ENCODE assay signal across 8 cellular contexts in the genomic region with DNA sequence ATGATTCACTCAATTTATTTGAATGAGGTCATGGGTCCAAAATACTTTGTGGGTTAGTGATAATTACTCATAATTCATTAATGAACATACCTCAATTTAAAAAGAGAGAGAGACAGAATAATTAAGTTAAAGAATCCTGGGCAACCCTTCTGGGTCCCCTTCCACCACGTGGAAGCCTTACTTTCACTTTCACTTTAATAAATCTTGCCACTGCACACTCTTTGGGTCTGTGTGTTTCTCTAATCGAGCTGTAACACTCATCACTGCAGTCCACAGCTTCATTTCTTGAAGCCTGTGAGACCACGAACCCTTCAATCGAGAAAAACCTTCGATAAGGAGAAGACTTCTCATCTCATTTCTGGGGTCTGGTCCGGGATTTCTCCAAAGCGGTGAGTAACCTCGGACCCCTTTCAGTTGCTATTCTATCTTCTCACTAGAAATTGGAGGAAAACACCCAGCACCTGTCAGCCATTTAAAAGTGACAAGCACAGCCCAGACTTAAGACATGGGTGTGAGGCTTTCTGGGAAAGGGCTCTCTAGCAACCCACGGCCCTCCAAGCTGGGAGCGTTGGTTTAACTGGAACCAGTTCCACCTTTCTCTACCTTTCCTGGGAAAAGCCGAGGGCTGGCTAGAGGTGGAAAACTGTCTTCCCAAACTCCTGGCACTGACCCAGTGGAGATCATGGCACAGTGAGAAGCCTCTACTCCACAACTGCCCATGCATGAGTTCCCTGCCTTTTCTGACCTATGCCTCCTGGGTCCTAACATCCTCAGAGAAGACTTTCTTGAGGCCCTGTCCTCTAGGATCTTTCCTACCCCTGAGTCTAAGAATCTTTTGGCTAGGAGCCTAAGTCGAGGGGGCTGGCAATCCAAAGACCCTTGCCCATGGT.
DNase-seq lines count a peak whose midpoint lies in the region; ATAC-seq, FAIRE-seq and TF ChIP-seq lines count a peak whose summit lies in the region.

No MANE protein-coding gene starts in this region.

- H3K79me2 ChIP-seq in HepG2 (ENCODE audit: insufficient read depth, low read length): no peaks in the 10 kb centered on the region

- peak overlapping the region; percentile 85 for H2AFZ ChIP-seq in HepG2 (ENCODE audit: low read length)

- peak; percentile 14 for DNase-seq in AG08395 (ENCODE audit: low spot score)
- peak; percentile 5 for DNase-seq in HCEC 1CT
- no peak for DNase-seq in activated T-helper 2 cell treated with anti-CD3 and anti-CD28 coated beads, Interferon-gamma antibody, Interleukin-2, Interleukin-4, amounts not matched to agents 10 μg/mL and 5 μg/mL and 100 μg/mL, durations not matched to agents 14 hours and 24 hours and 36 hours (ENCODE audit: low spot score)
- DNase-seq in HepG2 (ENCODE audit: low spot score): no peak
- no peak for DNase-seq in stimulated activated naive CD4-positive, alpha-beta T cell (lab: John Stamatoyannopoulos, UW)
- DNase-seq in cerebellum (ENCODE audit: low spot score): no peak
- DNase-seq in activated gamma-delta T cell treated with Interleukin-2 at 50 U/mL for 16 hours: no peak

- FAIRE-seq in HepG2 (lab: Jason Lieb, UNC): no peak

- H3K4me1 ChIP-seq in HepG2 (ENCODE audit: insufficient read depth, low read length): no peaks in the 10 kb centered on the region

- intact Hi-C loops in activated T-helper 2 cell treated with anti-CD3 and anti-CD28 coated beads, Interferon-gamma antibody, Interleukin-2, Interleukin-4, amounts not matched to agents 10 μg/mL and 5 μg/mL and 100 μg/mL, durations not matched to agents 14 hours and 24 hours and 36 hours (cut with micrococcal nuclease): no loop called here
- intact Hi-C loops in HepG2 (cut with micrococcal nuclease; ENCODE audit: unreplicated experiment): no loop called here

- no peak for TF ChIP-seq RAD21 in HepG2 (CRISPR knock-in tag; IDR thresholded peaks at IDR 0.05)

- no peak for TF ChIP-seq CTCF in HepG2 (CRISPR knock-in tag; IDR thresholded peaks at IDR 0.05)

- H3K27me3 ChIP-seq in HepG2 (ENCODE audit: control insufficient read depth in 1 of 2, insufficient read depth in 2 of 2, low read length in 2 of 2): no peaks in the 10 kb centered on the region

- no TSS peak for BruUV-seq in HepG2 (replicated peaks; lab: Mats Ljungman, UMichigan)

- in situ Hi-C loops in HepG2 (cut with HindIII; ENCODE audit: extremely low pct_ligation_motif_present, low pct_unique_long_range_greater_than_20kb): no loop called here

- no peaks in the 10 kb centered on the region for H4K20me1 ChIP-seq in HepG2 (ENCODE audit: insufficient read depth, low read length)

- peaks cover 9% of the 10 kb centered on the region for H3K36me3 Mint-ChIP-seq in activated T-helper 2 cell treated with anti-CD3 and anti-CD28 coated beads, Interferon-gamma antibody, Interleukin-2, Interleukin-4, amounts not matched to agents 10 μg/mL and 5 μg/mL and 100 μg/mL, durations not matched to agents 14 hours and 24 hours and 36 hours (ENCODE audit: low read depth)

- peaks cover 4% of the 10 kb centered on the region for H3K27me3 Mint-ChIP-seq in activated T-helper 2 cell treated with anti-CD3 and anti-CD28 coated beads, Interferon-gamma antibody, Interleukin-2, Interleukin-4, amounts not matched to agents 10 μg/mL and 5 μg/mL and 100 μg/mL, durations not matched to agents 14 hours and 24 hours and 36 hours (ENCODE audit: low read depth)

- no peak for TF ChIP-seq POLR2A in HepG2 (IDR thresholded peaks at IDR 0.05; ENCODE audit: insufficient read depth in 1 of 2, low read depth in 2 of 2, low read length in 2 of 2)

- no peak overlapping the region for H3K9ac ChIP-seq in HepG2 (ENCODE audit: insufficient read depth, low read depth, low read length)

- TF ChIP-seq EP300 in HepG2 (IDR thresholded peaks at IDR 0.05; ENCODE audit: low read depth in 2 of 2, low read length in 2 of 2): no peak
- no peak for TF ChIP-seq EP300 in HepG2 (CRISPR knock-in tag; IDR thresholded peaks at IDR 0.05; ENCODE audit: borderline replicate concordance)

- no peaks in the 10 kb centered on the region for H3K36me3 ChIP-seq in HepG2 (replicated peaks in 1 of 2; ENCODE audit: control insufficient read depth in 1 of 2, insufficient read depth in 2 of 2, low read length in 2 of 2)

- H3K4me3 Mint-ChIP-seq in activated T-helper 2 cell treated with anti-CD3 and anti-CD28 coated beads, Interferon-gamma antibody, Interleukin-2, Interleukin-4, amounts not matched to agents 10 μg/mL and 5 μg/mL and 100 μg/mL, durations not matched to agents 14 hours and 24 hours and 36 hours (ENCODE audit: low read depth): no peak overlapping the region

- peak overlapping the region; percentile 44 for H3K4me2 ChIP-seq in HepG2 (ENCODE audit: low read depth, low read length)

- H3K27ac ChIP-seq in HepG2 (ENCODE audit: extremely low read length, insufficient read depth, low read length): no peak overlapping the region

- no peaks in the 10 kb centered on the region for H3K9me3 ChIP-seq in HepG2 (ENCODE audit: low read length)

- ATAC-seq in HepG2: no peak; the same call in 2 of the 3 replicates
- no peak for ATAC-seq in GM18907 (IDR thresholded peaks at IDR 0.05; ENCODE audit: unreplicated experiment)

- CTCF ChIA-PET in HepG2 (lab: Yijun Ruan, JAX; ENCODE audit: low intra/inter-chr PET ratio, low total read pairs): no interaction called here

- peaks cover 17% of the 10 kb centered on the region for H3K4me1 Mint-ChIP-seq in activated T-helper 2 cell treated with anti-CD3 and anti-CD28 coated beads, Interferon-gamma antibody, Interleukin-2, Interleukin-4, amounts not matched to agents 10 μg/mL and 5 μg/mL and 100 μg/mL, durations not matched to agents 14 hours and 24 hours and 36 hours (ENCODE audit: low read depth)

- H3K27ac Mint-ChIP-seq in activated T-helper 2 cell treated with anti-CD3 and anti-CD28 coated beads, Interferon-gamma antibody, Interleukin-2, Interleukin-4, amounts not matched to agents 10 μg/mL and 5 μg/mL and 100 μg/mL, durations not matched to agents 14 hours and 24 hours and 36 hours: peak overlapping the region; percentile 15

- peak overlapping the region in 2 of 3 experiments; percentile 25 to 30; a peak in 4 of 6 replicates for H3K4me3 ChIP-seq in HepG2 (replicated peaks in 1 of 3; ENCODE audit: insufficient read depth in 1 of 3, low read depth in 2 of 3, low read length in 3 of 3)

- POLR2A ChIA-PET in HepG2 (lab: Yijun Ruan, JAX): no interaction called here

- peaks cover 20% of the 10 kb centered on the region for H3K9me3 Mint-ChIP-seq in activated T-helper 2 cell treated with anti-CD3 and anti-CD28 coated beads, Interferon-gamma antibody, Interleukin-2, Interleukin-4, amounts not matched to agents 10 μg/mL and 5 μg/mL and 100 μg/mL, durations not matched to agents 14 hours and 24 hours and 36 hours

- 53% methylated on average over 12 of the region's 12 CpGs for WGBS in HepG2 (ENCODE audit: low lambda C conversion rate)

TF ChIP-seq in HepG2, 621 proteins besides CTCF, POLR2A, EP300 and RAD21:
- TF ChIP-seq SRSF4 (IDR thresholded peaks at IDR 0.05; ENCODE audit: low read depth, low read length, poor library complexity, severe bottlenecking) (no peak), IRF2 (CRISPR knock-in tag; IDR thresholded peaks at IDR 0.05) (peak; percentile 99)
- TF ChIP-seq, protein P1, sequence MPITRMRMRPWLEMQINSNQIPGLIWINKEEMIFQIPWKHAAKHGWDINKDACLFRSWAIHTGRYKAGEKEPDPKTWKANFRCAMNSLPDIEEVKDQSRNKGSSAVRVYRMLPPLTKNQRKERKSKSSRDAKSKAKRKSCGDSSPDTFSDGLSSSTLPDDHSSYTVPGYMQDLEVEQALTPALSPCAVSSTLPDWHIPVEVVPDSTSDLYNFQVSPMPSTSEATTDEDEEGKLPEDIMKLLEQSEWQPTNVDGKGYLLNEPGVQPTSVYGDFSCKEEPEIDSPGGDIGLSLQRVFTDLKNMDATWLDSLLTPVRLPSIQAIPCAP (CRISPR knock-in tag; IDR thresholded peaks at IDR 0.05; ENCODE audit: low read depth): peak; percentile 75; the same call in 1 of the 2 replicates
TF ChIP-seq in HepG2: peak in this region for 2.

Comparison
In these comparisons a context has a peak if more than half of its experiments do, and no peak if none do; other contexts are left out.
1. DNase-seq: peak in AG08395 (single experiment) and HCEC 1CT (single experiment); none in activated T-helper 2 cell treated with anti-CD3 and anti-CD28 coated beads, Interferon-gamma antibody, Interleukin-2, Interleukin-4, amounts not matched to agents 10 μg/mL and 5 μg/mL and 100 μg/mL, durations not matched to agents 14 hours and 24 hours and 36 hours (single experiment), HepG2 (single experiment), stimulated activated naive CD4-positive, alpha-beta T cell (0 of 6), cerebellum (single experiment) and activated gamma-delta T cell treated with Interleukin-2 at 50 U/mL for 16 hours (single experiment).